Comparison of ENCODE assay signal across 2 cellular contexts in the genomic region with DNA sequence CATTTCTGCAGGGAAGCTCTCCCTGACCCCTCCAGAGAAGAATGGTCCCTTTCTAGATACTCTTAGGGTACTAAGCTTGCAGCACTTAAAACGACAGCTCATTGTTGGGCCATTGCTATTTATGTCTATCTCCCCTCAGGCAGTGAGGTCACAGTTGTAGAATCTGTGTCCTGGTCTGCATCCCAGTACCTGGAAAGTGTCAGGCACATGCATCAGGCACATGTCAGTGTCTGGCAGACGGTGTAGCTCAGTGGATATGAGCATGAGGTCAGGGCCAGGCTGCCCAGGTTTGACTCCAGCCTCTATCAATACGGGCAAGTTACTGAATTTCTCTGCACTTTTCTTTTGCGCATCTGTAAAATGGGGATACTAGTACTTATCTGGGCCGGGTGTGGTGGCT.
A peak's percentile ranks its signal among the peaks of the same experiment; 100 is the strongest.
TF ChIP-seq lines count a peak whose summit lies in the region.

No MANE protein-coding gene starts in this region.

TF ChIP-seq in SK-N-SH, 30 proteins besides CTCF, POLR2A, EP300 and RAD21 (continues in another document):
- no peak for TF ChIP-seq RFX5 (IDR thresholded peaks at IDR 0.05; ENCODE audit: low read length)
- TF ChIP-seq CHD2 (IDR thresholded peaks at IDR 0.05; ENCODE audit: low read length, partially characterized antibody): peak; percentile 61
- peak; percentile 33; the same call in 1 of the 2 replicates for TF ChIP-seq MXI1 (IDR thresholded peaks at IDR 0.05; ENCODE audit: low read depth, low read length)
- TF ChIP-seq MEF2A (IDR thresholded peaks at IDR 0.05; ENCODE audit: borderline replicate concordance, low read depth): no peak
- no peak for TF ChIP-seq SIN3A (IDR thresholded peaks at IDR 0.05; ENCODE audit: borderline replicate concordance, low read depth, low read length)
- TF ChIP-seq POLR2AphosphoS5 (IDR thresholded peaks at IDR 0.05; ENCODE audit: low read depth, low read length): no peak
- no peak for TF ChIP-seq ELF1 (IDR thresholded peaks at IDR 0.05)
- no peak for TF ChIP-seq SMC3 (IDR thresholded peaks at IDR 0.05; ENCODE audit: low read depth, low read length)
- TF ChIP-seq FOSL2 (IDR thresholded peaks at IDR 0.05; ENCODE audit: borderline replicate concordance, low read depth): no peak
- TF ChIP-seq JUND (IDR thresholded peaks at IDR 0.05): no peak
- TF ChIP-seq NFIC (IDR thresholded peaks at IDR 0.05; ENCODE audit: borderline replicate concordance): no peak
- peak; percentile 46; the same call in 1 of the 2 replicates for TF ChIP-seq FOXJ3 (CRISPR knock-in tag; IDR thresholded peaks at IDR 0.05)
- TF ChIP-seq FOXM1 (IDR thresholded peaks at IDR 0.05; ENCODE audit: low read depth): no peak
- TF ChIP-seq, protein P1, sequence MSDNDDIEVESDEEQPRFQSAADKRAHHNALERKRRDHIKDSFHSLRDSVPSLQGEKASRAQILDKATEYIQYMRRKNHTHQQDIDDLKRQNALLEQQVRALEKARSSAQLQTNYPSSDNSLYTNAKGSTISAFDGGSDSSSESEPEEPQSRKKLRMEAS (IDR thresholded peaks at IDR 0.05; ENCODE audit: low read depth): no peak
- TF ChIP-seq EZH2phosphoT487 (IDR thresholded peaks at IDR 0.05; ENCODE audit: borderline replicate concordance, low read depth): no peak
- TF ChIP-seq, protein P2, sequence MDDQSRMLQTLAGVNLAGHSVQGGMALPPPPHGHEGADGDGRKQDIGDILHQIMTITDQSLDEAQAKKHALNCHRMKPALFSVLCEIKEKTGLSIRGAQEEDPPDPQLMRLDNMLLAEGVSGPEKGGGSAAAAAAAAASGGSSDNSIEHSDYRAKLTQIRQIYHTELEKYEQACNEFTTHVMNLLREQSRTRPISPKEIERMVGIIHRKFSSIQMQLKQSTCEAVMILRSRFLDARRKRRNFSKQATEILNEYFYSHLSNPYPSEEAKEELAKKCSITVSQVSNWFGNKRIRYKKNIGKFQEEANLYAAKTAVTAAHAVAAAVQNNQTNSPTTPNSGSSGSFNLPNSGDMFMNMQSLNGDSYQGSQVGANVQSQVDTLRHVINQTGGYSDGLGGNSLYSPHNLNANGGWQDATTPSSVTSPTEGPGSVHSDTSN (IDR thresholded peaks at IDR 0.05): no peak
- no peak for TF ChIP-seq NRF1 (IDR thresholded peaks at IDR 0.05; ENCODE audit: low read depth, low read length)
- TF ChIP-seq, protein P3, sequence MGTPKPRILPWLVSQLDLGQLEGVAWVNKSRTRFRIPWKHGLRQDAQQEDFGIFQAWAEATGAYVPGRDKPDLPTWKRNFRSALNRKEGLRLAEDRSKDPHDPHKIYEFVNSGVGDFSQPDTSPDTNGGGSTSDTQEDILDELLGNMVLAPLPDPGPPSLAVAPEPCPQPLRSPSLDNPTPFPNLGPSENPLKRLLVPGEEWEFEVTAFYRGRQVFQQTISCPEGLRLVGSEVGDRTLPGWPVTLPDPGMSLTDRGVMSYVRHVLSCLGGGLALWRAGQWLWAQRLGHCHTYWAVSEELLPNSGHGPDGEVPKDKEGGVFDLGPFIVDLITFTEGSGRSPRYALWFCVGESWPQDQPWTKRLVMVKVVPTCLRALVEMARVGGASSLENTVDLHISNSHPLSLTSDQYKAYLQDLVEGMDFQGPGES (IDR thresholded peaks at IDR 0.05; ENCODE audit: low read depth, low read length): no peak
- no peak for TF ChIP-seq YY1 (IDR thresholded peaks at IDR 0.05; ENCODE audit: low read depth)
- TF ChIP-seq TEAD4 (IDR thresholded peaks at IDR 0.05; ENCODE audit: borderline replicate concordance, insufficient read depth): no peak
- TF ChIP-seq, protein P4, sequence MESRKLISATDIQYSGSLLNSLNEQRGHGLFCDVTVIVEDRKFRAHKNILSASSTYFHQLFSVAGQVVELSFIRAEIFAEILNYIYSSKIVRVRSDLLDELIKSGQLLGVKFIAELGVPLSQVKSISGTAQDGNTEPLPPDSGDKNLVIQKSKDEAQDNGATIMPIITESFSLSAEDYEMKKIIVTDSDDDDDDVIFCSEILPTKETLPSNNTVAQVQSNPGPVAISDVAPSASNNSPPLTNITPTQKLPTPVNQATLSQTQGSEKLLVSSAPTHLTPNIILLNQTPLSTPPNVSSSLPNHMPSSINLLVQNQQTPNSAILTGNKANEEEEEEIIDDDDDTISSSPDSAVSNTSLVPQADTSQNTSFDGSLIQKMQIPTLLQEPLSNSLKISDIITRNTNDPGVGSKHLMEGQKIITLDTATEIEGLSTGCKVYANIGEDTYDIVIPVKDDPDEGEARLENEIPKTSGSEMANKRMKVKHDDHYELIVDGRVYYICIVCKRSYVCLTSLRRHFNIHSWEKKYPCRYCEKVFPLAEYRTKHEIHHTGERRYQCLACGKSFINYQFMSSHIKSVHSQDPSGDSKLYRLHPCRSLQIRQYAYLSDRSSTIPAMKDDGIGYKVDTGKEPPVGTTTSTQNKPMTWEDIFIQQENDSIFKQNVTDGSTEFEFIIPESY (IDR thresholded peaks at IDR 0.05; ENCODE audit: borderline replicate concordance, low read depth): no peak
- no peak for TF ChIP-seq TAF1 (IDR thresholded peaks at IDR 0.05; ENCODE audit: borderline replicate concordance, low read depth, low read length)
- TF ChIP-seq GATA2 (CRISPR knock-in tag; IDR thresholded peaks at IDR 0.05): no peak
- TF ChIP-seq, protein P5, sequence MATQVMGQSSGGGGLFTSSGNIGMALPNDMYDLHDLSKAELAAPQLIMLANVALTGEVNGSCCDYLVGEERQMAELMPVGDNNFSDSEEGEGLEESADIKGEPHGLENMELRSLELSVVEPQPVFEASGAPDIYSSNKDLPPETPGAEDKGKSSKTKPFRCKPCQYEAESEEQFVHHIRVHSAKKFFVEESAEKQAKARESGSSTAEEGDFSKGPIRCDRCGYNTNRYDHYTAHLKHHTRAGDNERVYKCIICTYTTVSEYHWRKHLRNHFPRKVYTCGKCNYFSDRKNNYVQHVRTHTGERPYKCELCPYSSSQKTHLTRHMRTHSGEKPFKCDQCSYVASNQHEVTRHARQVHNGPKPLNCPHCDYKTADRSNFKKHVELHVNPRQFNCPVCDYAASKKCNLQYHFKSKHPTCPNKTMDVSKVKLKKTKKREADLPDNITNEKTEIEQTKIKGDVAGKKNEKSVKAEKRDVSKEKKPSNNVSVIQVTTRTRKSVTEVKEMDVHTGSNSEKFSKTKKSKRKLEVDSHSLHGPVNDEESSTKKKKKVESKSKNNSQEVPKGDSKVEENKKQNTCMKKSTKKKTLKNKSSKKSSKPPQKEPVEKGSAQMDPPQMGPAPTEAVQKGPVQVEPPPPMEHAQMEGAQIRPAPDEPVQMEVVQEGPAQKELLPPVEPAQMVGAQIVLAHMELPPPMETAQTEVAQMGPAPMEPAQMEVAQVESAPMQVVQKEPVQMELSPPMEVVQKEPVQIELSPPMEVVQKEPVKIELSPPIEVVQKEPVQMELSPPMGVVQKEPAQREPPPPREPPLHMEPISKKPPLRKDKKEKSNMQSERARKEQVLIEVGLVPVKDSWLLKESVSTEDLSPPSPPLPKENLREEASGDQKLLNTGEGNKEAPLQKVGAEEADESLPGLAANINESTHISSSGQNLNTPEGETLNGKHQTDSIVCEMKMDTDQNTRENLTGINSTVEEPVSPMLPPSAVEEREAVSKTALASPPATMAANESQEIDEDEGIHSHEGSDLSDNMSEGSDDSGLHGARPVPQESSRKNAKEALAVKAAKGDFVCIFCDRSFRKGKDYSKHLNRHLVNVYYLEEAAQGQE (IDR thresholded peaks at IDR 0.05; ENCODE audit: low read depth, low read length): no peak
- TF ChIP-seq RXRA (IDR thresholded peaks at IDR 0.05; ENCODE audit: borderline replicate concordance, low read depth): no peak
- no peak for TF ChIP-seq GABPA (IDR thresholded peaks at IDR 0.05; ENCODE audit: low read depth)

TF ChIP-seq in SK-N-SH treated with all-trans-retinoic acid at 6 μM for 48 hours, 23 proteins besides CTCF, POLR2A, EP300 and RAD21:
- TF ChIP-seq ARNTL (CRISPR knock-in tag; IDR thresholded peaks at IDR 0.05; ENCODE audit: borderline replicate concordance, low read depth) (no peak), TCF4 (CRISPR knock-in tag; IDR thresholded peaks at IDR 0.05; ENCODE audit: borderline replicate concordance) (no peak), GLIS3 (CRISPR knock-in tag; IDR thresholded peaks at IDR 0.05) (no peak), ZNF565 (CRISPR knock-in tag; conservative IDR thresholded peaks at IDR 0.05; ENCODE audit: low read depth) (no peak), ZNF8 (CRISPR knock-in tag; IDR thresholded peaks at IDR 0.05) (no peak), PPARA (CRISPR knock-in tag; IDR thresholded peaks at IDR 0.05; ENCODE audit: borderline replicate concordance) (no peak), BACH2 (CRISPR knock-in tag; IDR thresholded peaks at IDR 0.05; ENCODE audit: borderline replicate concordance) (no peak), ZNF70 (CRISPR knock-in tag; IDR thresholded peaks at IDR 0.05) (no peak), ESRRG (CRISPR knock-in tag; IDR thresholded peaks at IDR 0.05) (no peak), ZFP30 (CRISPR knock-in tag; IDR thresholded peaks at IDR 0.05) (no peak), SNAI2 (CRISPR knock-in tag; IDR thresholded peaks at IDR 0.05) (no peak)
- TF ChIP-seq, protein P6, sequence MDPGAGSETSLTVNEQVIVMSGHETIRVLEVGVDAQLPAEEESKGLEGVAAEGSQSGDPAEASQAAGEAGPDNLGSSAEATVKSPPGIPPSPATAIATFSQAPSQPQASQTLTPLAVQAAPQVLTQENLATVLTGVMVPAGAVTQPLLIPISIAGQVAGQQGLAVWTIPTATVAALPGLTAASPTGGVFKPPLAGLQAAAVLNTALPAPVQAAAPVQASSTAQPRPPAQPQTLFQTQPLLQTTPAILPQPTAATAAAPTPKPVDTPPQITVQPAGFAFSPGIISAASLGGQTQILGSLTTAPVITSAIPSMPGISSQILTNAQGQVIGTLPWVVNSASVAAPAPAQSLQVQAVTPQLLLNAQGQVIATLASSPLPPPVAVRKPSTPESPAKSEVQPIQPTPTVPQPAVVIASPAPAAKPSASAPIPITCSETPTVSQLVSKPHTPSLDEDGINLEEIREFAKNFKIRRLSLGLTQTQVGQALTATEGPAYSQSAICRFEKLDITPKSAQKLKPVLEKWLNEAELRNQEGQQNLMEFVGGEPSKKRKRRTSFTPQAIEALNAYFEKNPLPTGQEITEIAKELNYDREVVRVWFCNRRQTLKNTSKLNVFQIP (CRISPR knock-in tag; IDR thresholded peaks at IDR 0.05; ENCODE audit: borderline replicate concordance, low read depth): no peak
- TF ChIP-seq, protein P7, sequence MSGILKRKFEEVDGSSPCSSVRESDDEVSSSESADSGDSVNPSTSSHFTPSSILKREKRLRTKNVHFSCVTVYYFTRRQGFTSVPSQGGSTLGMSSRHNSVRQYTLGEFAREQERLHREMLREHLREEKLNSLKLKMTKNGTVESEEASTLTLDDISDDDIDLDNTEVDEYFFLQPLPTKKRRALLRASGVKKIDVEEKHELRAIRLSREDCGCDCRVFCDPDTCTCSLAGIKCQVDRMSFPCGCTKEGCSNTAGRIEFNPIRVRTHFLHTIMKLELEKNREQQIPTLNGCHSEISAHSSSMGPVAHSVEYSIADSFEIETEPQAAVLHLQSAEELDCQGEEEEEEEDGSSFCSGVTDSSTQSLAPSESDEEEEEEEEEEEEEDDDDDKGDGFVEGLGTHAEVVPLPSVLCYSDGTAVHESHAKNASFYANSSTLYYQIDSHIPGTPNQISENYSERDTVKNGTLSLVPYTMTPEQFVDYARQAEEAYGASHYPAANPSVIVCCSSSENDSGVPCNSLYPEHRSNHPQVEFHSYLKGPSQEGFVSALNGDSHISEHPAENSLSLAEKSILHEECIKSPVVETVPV (CRISPR knock-in tag; IDR thresholded peaks at IDR 0.05): no peak
- TF ChIP-seq, protein P8, sequence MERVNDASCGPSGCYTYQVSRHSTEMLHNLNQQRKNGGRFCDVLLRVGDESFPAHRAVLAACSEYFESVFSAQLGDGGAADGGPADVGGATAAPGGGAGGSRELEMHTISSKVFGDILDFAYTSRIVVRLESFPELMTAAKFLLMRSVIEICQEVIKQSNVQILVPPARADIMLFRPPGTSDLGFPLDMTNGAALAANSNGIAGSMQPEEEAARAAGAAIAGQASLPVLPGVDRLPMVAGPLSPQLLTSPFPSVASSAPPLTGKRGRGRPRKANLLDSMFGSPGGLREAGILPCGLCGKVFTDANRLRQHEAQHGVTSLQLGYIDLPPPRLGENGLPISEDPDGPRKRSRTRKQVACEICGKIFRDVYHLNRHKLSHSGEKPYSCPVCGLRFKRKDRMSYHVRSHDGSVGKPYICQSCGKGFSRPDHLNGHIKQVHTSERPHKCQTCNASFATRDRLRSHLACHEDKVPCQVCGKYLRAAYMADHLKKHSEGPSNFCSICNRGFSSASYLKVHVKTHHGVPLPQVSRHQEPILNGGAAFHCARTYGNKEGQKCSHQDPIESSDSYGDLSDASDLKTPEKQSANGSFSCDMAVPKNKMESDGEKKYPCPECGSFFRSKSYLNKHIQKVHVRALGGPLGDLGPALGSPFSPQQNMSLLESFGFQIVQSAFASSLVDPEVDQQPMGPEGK (CRISPR knock-in tag; IDR thresholded peaks at IDR 0.05; ENCODE audit: borderline replicate concordance): no peak
